ENCODE assay signal across 19 cellular contexts in the genomic region with DNA sequence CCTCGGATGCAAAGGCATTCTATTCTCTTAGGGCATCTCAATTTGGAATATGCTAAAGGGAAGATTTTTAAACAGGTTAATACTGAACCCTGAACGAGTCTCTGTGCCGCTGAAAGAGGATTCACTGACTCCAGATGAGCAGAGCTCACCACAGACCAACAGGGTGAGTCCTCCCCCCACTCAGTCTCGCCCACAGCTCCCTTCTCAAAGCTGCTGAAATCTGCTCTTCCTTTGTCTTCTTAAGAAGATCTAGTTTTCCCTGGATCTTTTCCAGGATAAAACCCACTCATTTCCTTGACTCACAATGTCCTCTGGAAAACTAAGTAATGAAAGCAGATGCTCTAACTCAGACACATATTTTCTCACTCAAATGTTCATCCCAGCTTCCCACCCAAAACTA.
DNase-seq lines count a peak whose midpoint lies in the region; ATAC-seq and TF ChIP-seq lines count a peak whose summit lies in the region.
"Had no signal": no experiment of that assay in that cellular context is flagged by ENCODE, and none has a peak within 500 bp of the region (broad histone marks: within the 10 kb centered on the region; RNA-seq: fewer than 3 reads in every experiment).

No MANE protein-coding gene starts in this region.

- H3K27ac ChIP-seq in SK-N-MC = peak overlapping the region; percentile 75
- H3K27ac ChIP-seq: esophagus muscularis mucosa, neutrophil, sigmoid colon had no signal

- peak; percentile 2 for DNase-seq in EH (ENCODE audit: low read depth)
- DNase-seq in SK-N-MC (ENCODE audit: low read depth, low spot score) = peak; percentile 55
- peak; percentile 29 for DNase-seq in fibroblast of pulmonary artery (ENCODE audit: low read depth)
- peak; percentile 50 for DNase-seq in renal cortical epithelial cell (ENCODE audit: low read depth)
- DNase-seq in stimulated activated CD4-positive, alpha-beta T cell treated with anti-CD3 and anti-CD28 coated beads, Interleukin-4, amount 100 ng/mL, for 4 hours = no peak
- no peak for DNase-seq in stimulated activated naive CD4-positive, alpha-beta T cell (lab: John Stamatoyannopoulos, UW)
- DNase-seq in NCI-H1930 (lab: John Stamatoyannopoulos, UW) = no peak
- DNase-seq: activated B cell treated with CpG ODN at 0.5 μM for 24 hours; activated CD8-positive, alpha-beta T cell treated with anti-CD3 and anti-CD28 coated beads, Interleukin-2, amount 10 ng/mL, durations not matched to agents 7 days and 5 days; activated T-cell treated with anti-CD3 and anti-CD28 coated beads, Interleukin-2, amount 50 U/mL, for 72 hours; DMS153; kidney glomerular epithelial cell; sigmoid colon; stimulated activated CD4-positive, alpha-beta T cell treated with anti-CD3 and anti-CD28 coated beads, Interleukin-4, amount 100 ng/mL, for 1 hour; stimulated activated CD8-positive, alpha-beta memory T cell treated with anti-CD3 and anti-CD28 coated beads, Interleukin-4, amount 100 ng/mL, for 48 hours had no signal

- H3K36me3 ChIP-seq in SK-N-MC (ENCODE audit: insufficient read depth, low read length) = no peaks in the 10 kb centered on the region
- H3K36me3 ChIP-seq: esophagus muscularis mucosa, neutrophil, sigmoid colon had no signal

- TF ChIP-seq CTCF in fibroblast of pulmonary artery (IDR thresholded peaks at IDR 0.05; ENCODE audit: low read length, missing control alignments) = no peak

- peak overlapping the region; percentile 38 for H3K9ac ChIP-seq in SK-N-MC (ENCODE audit: insufficient read length)

- H3K9me3 ChIP-seq in SK-N-MC (ENCODE audit: low read depth, low read length) = no peaks in the 10 kb centered on the region
- H3K9me3 ChIP-seq: neutrophil had no signal

- H3K4me3 ChIP-seq in SK-N-MC = peak overlapping the region; percentile 67
- no peak overlapping the region for H3K4me3 ChIP-seq in fibroblast of pulmonary artery (replicated peaks; ENCODE audit: low read depth, low read length)
- H3K4me3 ChIP-seq: esophagus muscularis mucosa, sigmoid colon had no signal

- no peak for ATAC-seq in GM18502 (IDR thresholded peaks at IDR 0.05; ENCODE audit: poor library complexity, unreplicated experiment)
- ATAC-seq: activated CD8-positive, alpha-beta T cell treated with anti-CD3 and anti-CD28 coated beads, Interleukin-2, amount 10 ng/mL, durations not matched to agents 7 days and 5 days; activated naive CD4-positive, alpha-beta T cell treated with anti-CD3 and anti-CD28 coated beads, Interleukin-2, amount 50 U/mL, for 72 hours; activated T-cell treated with anti-CD3 and anti-CD28 coated beads, Interleukin-2, amount 50 U/mL, for 72 hours had no signal

Comparison
In these comparisons a context has a peak if more than half of its experiments do, and no peak if none do; other contexts are left out.
1. DNase-seq: peak in EH (single experiment), SK-N-MC (single experiment), fibroblast of pulmonary artery (single experiment) and renal cortical epithelial cell (single experiment); none in stimulated activated CD4-positive, alpha-beta T cell treated with anti-CD3 and anti-CD28 coated beads, Interleukin-4, amount 100 ng/mL, for 4 hours (0 of 2), stimulated activated naive CD4-positive, alpha-beta T cell (0 of 6) and NCI-H1930 (0 of 2).